15 cellular contexts compared by ENCODE assay signal in the genomic region with DNA sequence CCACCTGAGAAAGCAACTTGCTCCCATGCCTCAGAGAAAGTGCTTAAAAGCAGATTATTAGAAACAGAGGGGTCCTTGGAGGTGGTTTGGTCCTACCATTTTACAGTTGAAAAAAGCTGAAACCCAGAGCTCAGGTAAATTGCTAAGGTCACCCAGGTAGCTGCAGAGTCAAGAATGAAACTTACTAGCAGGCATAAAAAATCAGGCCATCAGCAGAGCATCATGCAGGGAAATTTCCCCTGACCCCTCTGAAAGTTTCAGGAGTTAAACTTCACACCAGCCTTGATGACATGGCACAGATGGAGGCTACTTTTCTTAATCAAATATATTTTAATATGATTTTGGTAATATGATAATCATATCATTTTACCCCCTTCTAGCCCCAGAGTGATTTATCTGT.
DNase-seq lines count a peak whose midpoint lies in the region; ATAC-seq and TF ChIP-seq lines count a peak whose summit lies in the region.
"Had no signal": no experiment of that assay in that cellular context is flagged by ENCODE, and none has a peak within 500 bp of the region (broad histone marks: within the 10 kb centered on the region; RNA-seq: fewer than 3 reads in every experiment).

No MANE protein-coding gene starts in this region.

- H3K27me3 ChIP-seq in neutrophil (no peaks in the 10 kb centered on the region), ascending aorta (no peaks in the 10 kb centered on the region)
- H3K27me3 ChIP-seq: BLaER1 had no signal

- H3K36me3 Mint-ChIP-seq in stimulated activated naive CD8-positive, alpha-beta T cell treated with anti-CD3 and anti-CD28 coated beads, Interleukin-15, Interleukin-2, amounts not matched to agents 100 ng/mL and 50 ng/mL, for 24 hours (ENCODE audit: low read depth) = peaks cover 79% of the 10 kb centered on the region
- H3K36me3 Mint-ChIP-seq in T-helper 17 cell (ENCODE audit: low read depth) = peaks cover 11% of the 10 kb centered on the region
- peaks cover 84 to 89% of the 10 kb centered on the region in 2 donors for H3K36me3 Mint-ChIP-seq in CD14-positive monocyte

- intact Hi-C loops in CD14-positive monocyte (cut with micrococcal nuclease) = no loop called here
- intact Hi-C loops in ascending aorta (cut with DNase I) = loop anchor here (5.0 kb wide), 2 partner anchors 243 to 1023 kb away; a partner anchor contains a TSS

- H3K9me3 Mint-ChIP-seq in stimulated activated naive CD8-positive, alpha-beta T cell treated with anti-CD3 and anti-CD28 coated beads, Interleukin-15, Interleukin-2, amounts not matched to agents 100 ng/mL and 50 ng/mL, for 24 hours = no peaks in the 10 kb centered on the region
- H3K9me3 Mint-ChIP-seq in CD14-positive monocyte = peaks cover 0 to 2% (median 0%) of the 10 kb centered on the region in 7 donors
- H3K9me3 Mint-ChIP-seq: CD4-positive, CD25-positive, alpha-beta regulatory T cell; H9 had no signal

- H3K4me3 Mint-ChIP-seq in stimulated activated naive CD8-positive, alpha-beta T cell treated with anti-CD3 and anti-CD28 coated beads, Interleukin-15, Interleukin-2, amounts not matched to agents 100 ng/mL and 50 ng/mL, for 24 hours = no peak overlapping the region
- H3K4me3 Mint-ChIP-seq in T-helper 17 cell = no peak overlapping the region
- no peak overlapping the region for H3K4me3 Mint-ChIP-seq in CD14-positive monocyte
- H3K4me3 Mint-ChIP-seq: CD4-positive, CD25-positive, alpha-beta regulatory T cell; H9 had no signal

- H3K27ac ChIP-seq in neutrophil = peak overlapping the region; percentile 74
- no peak overlapping the region for H3K27ac ChIP-seq in ascending aorta

- H3K27me3 Mint-ChIP-seq in stimulated activated naive CD8-positive, alpha-beta T cell treated with anti-CD3 and anti-CD28 coated beads, Interleukin-15, Interleukin-2, amounts not matched to agents 100 ng/mL and 50 ng/mL, for 24 hours = no peaks in the 10 kb centered on the region
- H3K27me3 Mint-ChIP-seq in T-helper 17 cell (no peaks in the 10 kb centered on the region), CD14-positive monocyte (ENCODE audit: low read depth in 3 of 3) (no peaks in the 10 kb centered on the region)
- H3K27me3 Mint-ChIP-seq: CD4-positive, CD25-positive, alpha-beta regulatory T cell had no signal

- peak overlapping the region; percentile 14 for H3K27ac Mint-ChIP-seq in stimulated activated naive CD8-positive, alpha-beta T cell treated with anti-CD3 and anti-CD28 coated beads, Interleukin-15, Interleukin-2, amounts not matched to agents 100 ng/mL and 50 ng/mL, for 24 hours
- H3K27ac Mint-ChIP-seq in T-helper 17 cell = peak overlapping the region; percentile 92
- no peak overlapping the region for H3K27ac Mint-ChIP-seq in CD14-positive monocyte

- no peak for DNase-seq in stimulated activated naive CD8-positive, alpha-beta T cell treated with anti-CD3 and anti-CD28 coated beads, Interleukin-15, Interleukin-2, amounts not matched to agents 100 U/mL and 50 U/mL, for 24 hours
- DNase-seq in T-helper 17 cell (no peak), CD14-positive monocyte (ENCODE audit: low spot score) (no peak), KG1 (lab: John Stamatoyannopoulos, UW) (no peak), ascending aorta (ENCODE audit: low spot score in 2 of 2) (no peak)
- DNase-seq: 8988T; AML-193; CD4-positive, CD25-positive, alpha-beta regulatory T cell; DMS53; GF-D8; GOT3; H9 had no signal

- TF ChIP-seq CTCF in neutrophil (IDR thresholded peaks at IDR 0.05) (no peak), CD14-positive monocyte (IDR thresholded peaks at IDR 0.05) (no peak), ascending aorta (IDR thresholded peaks at IDR 0.05) (no peak)

- H3K4me3 ChIP-seq in neutrophil (ENCODE audit: low read depth in 1 of 2, low read length in 1 of 2) = no peak overlapping the region
- no peak overlapping the region for H3K4me3 ChIP-seq in ascending aorta
- H3K4me3 ChIP-seq: BLaER1 had no signal

- H3K36me3 ChIP-seq in neutrophil (peaks cover 86% of the 10 kb centered on the region), ascending aorta (peaks cover 21 to 59% of the 10 kb centered on the region in 2 donors)

- ATAC-seq in stimulated activated naive CD8-positive, alpha-beta T cell treated with anti-CD3 and anti-CD28 coated beads, Interleukin-15, Interleukin-2, amounts not matched to agents 100 U/mL and 50 U/mL, for 24 hours = no peak
- no peak for ATAC-seq in T-helper 17 cell

- H3K9me3 ChIP-seq in T-helper 17 cell (ENCODE audit: control insufficient read depth, low read length, poor library complexity, severe bottlenecking) = no peaks in the 10 kb centered on the region
- no peaks in the 10 kb centered on the region for H3K9me3 ChIP-seq in neutrophil
- H3K9me3 ChIP-seq in ascending aorta = no peaks in the 10 kb centered on the region
- H3K9me3 ChIP-seq: BLaER1 had no signal

- H3K4me1 ChIP-seq in neutrophil (ENCODE audit: control insufficient read depth in 1 of 2, insufficient read depth in 1 of 2, low read depth in 1 of 2, low read length in 1 of 2) (peaks cover 45 to 51% of the 10 kb centered on the region in 2 experiments), ascending aorta (peaks cover 0 to 26% of the 10 kb centered on the region in 2 donors)

- peaks cover 56% of the 10 kb centered on the region for H3K4me1 Mint-ChIP-seq in stimulated activated naive CD8-positive, alpha-beta T cell treated with anti-CD3 and anti-CD28 coated beads, Interleukin-15, Interleukin-2, amounts not matched to agents 100 ng/mL and 50 ng/mL, for 24 hours (ENCODE audit: low read depth)
- H3K4me1 Mint-ChIP-seq in T-helper 17 cell = peaks cover 31% of the 10 kb centered on the region
- peaks cover 55% of the 10 kb centered on the region for H3K4me1 Mint-ChIP-seq in CD14-positive monocyte

Comparison
In these comparisons a context has a peak if more than half of its experiments do, and no peak if none do; other contexts are left out.
1. H3K27ac Mint-ChIP-seq: peak in stimulated activated naive CD8-positive, alpha-beta T cell treated with anti-CD3 and anti-CD28 coated beads, Interleukin-15, Interleukin-2, amounts not matched to agents 100 ng/mL and 50 ng/mL, for 24 hours (single experiment) and T-helper 17 cell (single experiment); none in CD14-positive monocyte (0 of 7).